ENCODE assay signal across 8 cellular contexts in genomic region chr2:203583696-203584095, GRCh38. TPM values are rescaled to one million over a fixed set of nuclear protein-coding genes. Genes with fewer than 3 reads are reported as not detected.
A peak's percentile ranks its signal among the peaks of the same experiment; 100 is the strongest.
DNase-seq lines count a peak whose midpoint lies in the region; ATAC-seq and TF ChIP-seq lines count a peak whose summit lies in the region.

No MANE protein-coding gene starts in this region.

- no peak overlapping the region for H3K4me3 ChIP-seq in AG04449 (ENCODE audit: low read depth, low read length)

- POLR2A ChIA-PET in AG04449 (lab: Yijun Ruan, JAX), result interaction anchor here (0.6 to 0.9 kb wide), 2 partner anchors 49 to 302 kb away, joined by 3 to 5 read pairs; no protein-coding TSS in a partner anchor

- ATAC-seq in GM18909 (IDR thresholded peaks at IDR 0.05; ENCODE audit: poor library complexity, unreplicated experiment) (peak; percentile 76), HG03457 (IDR thresholded peaks at IDR 0.05; ENCODE audit: unreplicated experiment) (peak; percentile 58)

- peak; percentile 40 for DNase-seq in AG04449 (ENCODE audit: low read depth, low spot score)
- DNase-seq in amniotic epithelial cell (ENCODE audit: low read depth), result peak; percentile 62
- DNase-seq in stimulated activated CD8-positive, alpha-beta memory T cell treated with anti-CD3 and anti-CD28 coated beads, Interleukin-15, amount 100 ng/mL, for 48 hours (ENCODE audit: low read depth in 2 of 2), result peak; percentile 44
- no peak for DNase-seq in NCI-H446 treated with DMSO at 0.1 percent for 48 hours (lab: John Stamatoyannopoulos, UW)
- no peak for DNase-seq in G401 (ENCODE audit: low spot score)
- no peak for DNase-seq in DMS79 (lab: John Stamatoyannopoulos, UW)

- CTCF ChIA-PET in AG04449 (lab: Yijun Ruan, JAX), result interaction anchor here (1.3 to 1.6 kb wide), 2 partner anchors 12 to 66 kb away, joined by 3 to 4 read pairs; no protein-coding TSS in a partner anchor

- in situ Hi-C loops in G401 (cut with HindIII; ENCODE audit: low sequenced_read_pairs), result no loop called here

- TF ChIP-seq CTCF in AG04449 (IDR thresholded peaks at IDR 0.05; ENCODE audit: insufficient read depth, low read length, missing control alignments), result no peak

RNA-seq across cellular contexts. Expression of gene RAPH1, which starts 48.6 kb away (rescaled TPM):
- 2.8 and 4.4 TPM in 2 replicates for total RNA-seq in G401 (2014; rRNA removed; shearing (Covaris generic))

Comparison
In these comparisons a context has a peak if more than half of its experiments do, and no peak if none do; other contexts are left out.
1. DNase-seq: peak in AG04449 (single experiment), amniotic epithelial cell (single experiment) and stimulated activated CD8-positive, alpha-beta memory T cell treated with anti-CD3 and anti-CD28 coated beads, Interleukin-15, amount 100 ng/mL, for 48 hours (2 of 2); none in NCI-H446 treated with DMSO at 0.1 percent for 48 hours (single experiment), G401 (single experiment) and DMS79 (single experiment).